In genomic region chr1:10903421-10903820, GRCh38 we compare ENCODE assay signal across 19 cellular contexts.
"Had no signal": no experiment of that assay in that cellular context is flagged by ENCODE, and none has a peak within 500 bp of the region (broad histone marks: within the 10 kb centered on the region; RNA-seq: fewer than 3 reads in every experiment).

No MANE protein-coding gene starts in this region.

- H3K9me3 Mint-ChIP-seq: activated CD4-positive, alpha-beta T cell treated with anti-CD3 and anti-CD28 coated beads, Interleukin-2, amount 10 ng/mL, durations not matched to agents 24 days and 14 days; activated naive CD4-positive, alpha-beta T cell treated with anti-CD3 and anti-CD28 coated beads, Interleukin-2, amount 50 U/mL, for 24 hours had no signal

- DNase-seq: activated CD4-positive, alpha-beta T cell treated with anti-CD3 and anti-CD28 coated beads, Interleukin-2, amount 10 ng/mL, durations not matched to agents 24 days and 14 days; activated CD4-positive, CD25-positive, alpha-beta regulatory T cell; activated CD8-positive, alpha-beta memory T cell treated with anti-CD3 and anti-CD28 coated beads for 24 hours; activated CD8-positive, alpha-beta memory T cell treated with anti-CD3 and anti-CD28 coated beads, Interleukin-2, amount 50 U/mL, for 48 hours; activated effector memory CD4-positive, alpha-beta T cell treated with Interleukin-2 at 50 U/mL for 16 hours; activated T-cell treated with anti-CD3 and anti-CD28 coated beads, Interleukin-2, amount 50 U/mL, for 48 hours; adrenal gland; dermis blood vessel endothelial cell; effector memory CD4-positive, alpha-beta T cell; left lung; mammary epithelial cell; pancreas; T-helper 9 cell had no signal

- H2AFZ ChIP-seq: hepatocyte had no signal

- ATAC-seq: left lung, pancreas had no signal

- H3K9me3 ChIP-seq: adrenal gland, left lung, neutrophil, pancreas, SK-N-SH had no signal

- H3K36me3 ChIP-seq: adrenal gland, left lung, neutrophil, pancreas had no signal

- H3K27ac ChIP-seq: hepatocyte, left lung, neutrophil, pancreas had no signal

- H3K27ac Mint-ChIP-seq: activated CD4-positive, alpha-beta T cell treated with anti-CD3 and anti-CD28 coated beads, Interleukin-2, amount 10 ng/mL, durations not matched to agents 24 days and 14 days; activated naive CD4-positive, alpha-beta T cell treated with anti-CD3 and anti-CD28 coated beads, Interleukin-2, amount 50 U/mL, for 24 hours had no signal

- H3K36me3 Mint-ChIP-seq: activated naive CD4-positive, alpha-beta T cell treated with anti-CD3 and anti-CD28 coated beads, Interleukin-2, amount 50 U/mL, for 24 hours had no signal

- H3K4me3 ChIP-seq: adrenal gland, hepatocyte, left lung, pancreas had no signal

- H3K4me1 ChIP-seq: adrenal gland, pancreas had no signal

- FAIRE-seq: astrocyte, islet of Langerhans, pancreas had no signal

- H3K9ac ChIP-seq: SK-N-SH had no signal

- H3K27me3 Mint-ChIP-seq: activated naive CD4-positive, alpha-beta T cell treated with anti-CD3 and anti-CD28 coated beads, Interleukin-2, amount 50 U/mL, for 24 hours had no signal

- H3K27me3 ChIP-seq: adrenal gland, hepatocyte, pancreas had no signal

- H3K4me3 Mint-ChIP-seq: activated CD4-positive, alpha-beta T cell treated with anti-CD3 and anti-CD28 coated beads, Interleukin-2, amount 10 ng/mL, durations not matched to agents 24 days and 14 days; activated naive CD4-positive, alpha-beta T cell treated with anti-CD3 and anti-CD28 coated beads, Interleukin-2, amount 50 U/mL, for 24 hours had no signal

- H3K4me2 ChIP-seq: hepatocyte, SK-N-SH had no signal
